Comparison of ENCODE assay signal across 10 cellular contexts in genomic region chr16:57893559-57894389, GRCh38.
DNase-seq lines count a peak whose midpoint lies in the region; ATAC-seq and TF ChIP-seq lines count a peak whose summit lies in the region.
"Had no signal": no experiment of that assay in that cellular context is flagged by ENCODE, and none has a peak within 500 bp of the region (broad histone marks: within the 10 kb centered on the region; RNA-seq: fewer than 3 reads in every experiment).

No MANE protein-coding gene starts in this region.

- no peaks in the 10 kb centered on the region for H4K20me1 ChIP-seq in H9 (ENCODE audit: control insufficient read depth, insufficient read depth, insufficient read length)

- no peak overlapping the region for H3K9ac ChIP-seq in mesenchymal stem cell (ENCODE audit: low read length)
- H3K9ac ChIP-seq in H9 (ENCODE audit: extremely low read depth, insufficient read length, low read length), result no peak overlapping the region

- H4K5ac ChIP-seq in H9 (ENCODE audit: insufficient read length, low read depth, low read length), result no peak overlapping the region

- DNase-seq in AG20443 (ENCODE audit: low spot score) (peak; percentile 64), MV-4-11 (lab: John Stamatoyannopoulos, UW) (peak; percentile 61), dermis blood vessel endothelial cell (peak; percentile 95), mesenchymal stem cell (peak; percentile 79), H9 (no peak), A673 (ENCODE audit: low spot score) (no peak), HUDEP-2 (lab: John Stamatoyannopoulos, UW; ENCODE audit: unreplicated experiment in 76 of 76) (no peak)
- DNase-seq: nephron progenitor cell, SHP77 had no signal

- H3K18ac ChIP-seq in mesenchymal stem cell (ENCODE audit: low read depth in 1 of 2, low read length in 2 of 2) (no peak overlapping the region), H9 (ENCODE audit: insufficient read length, low read depth, low read length) (no peak overlapping the region)

- H2BK20ac ChIP-seq in H9 (ENCODE audit: low read depth, low read length, poor library complexity, severe bottlenecking), result no peak overlapping the region

- no peak overlapping the region for H2AFZ ChIP-seq in mesenchymal stem cell (ENCODE audit: low read depth, low read length)
- H2AFZ ChIP-seq in H9 (ENCODE audit: low read length), result no peak overlapping the region

- H3K4me3 ChIP-seq in mesenchymal stem cell (ENCODE audit: insufficient read depth in 1 of 2, low read depth in 1 of 2, low read length in 2 of 2), result no peak overlapping the region
- H3K4me3 ChIP-seq in A673 (ENCODE audit: low read depth, low read length, poor library complexity, severe bottlenecking), result no peak overlapping the region

- no peaks in the 10 kb centered on the region for H3K9me3 ChIP-seq in mesenchymal stem cell (ENCODE audit: control insufficient read depth, low read length)
- no peaks in the 10 kb centered on the region for H3K9me3 ChIP-seq in H9 (ENCODE audit: control insufficient read depth, low read depth, low read length)
- no peaks in the 10 kb centered on the region for H3K9me3 ChIP-seq in A673 (ENCODE audit: low read depth, low read length, poor library complexity, severe bottlenecking)

- no peaks in the 10 kb centered on the region for H3K9me3 Mint-ChIP-seq in H9
- H3K9me3 Mint-ChIP-seq: nephron progenitor cell had no signal

- H3K4me2 ChIP-seq in mesenchymal stem cell (ENCODE audit: low read length, poor library complexity, severe bottlenecking) (no peak overlapping the region), H9 (ENCODE audit: insufficient read depth, insufficient read length, low read length) (no peak overlapping the region)

- H3K4me1 Mint-ChIP-seq in H9, result peaks cover 16 to 30% of the 10 kb centered on the region in 2 experiments

- H3K23me2 ChIP-seq in H9 (ENCODE audit: insufficient read length, low read depth, low read length, poor library complexity, severe bottlenecking), result no peaks in the 10 kb centered on the region

- H2BK12ac ChIP-seq in mesenchymal stem cell (ENCODE audit: low read length in 2 of 2), result no peak overlapping the region
- H2BK12ac ChIP-seq in H9 (ENCODE audit: insufficient read length, low read depth, low read length), result no peak overlapping the region

- CTCF ChIA-PET in A673 (lab: Charles Lee), result no interaction called here

- H3K27ac Mint-ChIP-seq in H9, result peak overlapping the region in 1 of 3 experiments; percentile 79; a peak in 1 of 7 replicates
- H3K27ac Mint-ChIP-seq: nephron progenitor cell had no signal

- TF ChIP-seq CTCF in H9 (conservative IDR thresholded peaks at IDR 0.05) (no peak), A673 (conservative IDR thresholded peaks at IDR 0.05; ENCODE audit: low read depth, low read length) (no peak)

- H3K27ac ChIP-seq in mesenchymal stem cell (ENCODE audit: low read length, poor library complexity, severe bottlenecking), result peak overlapping the region; percentile 70
- H3K27ac ChIP-seq in H9 (ENCODE audit: insufficient read length, low read depth, low read length), result no peak overlapping the region
- H3K27ac ChIP-seq in A673 (ENCODE audit: low read depth, low read length, poor library complexity, severe bottlenecking), result no peak overlapping the region

- intact Hi-C loops in A673 (cut with micrococcal nuclease; ENCODE audit: unreplicated experiment), result no loop called here

- no peaks in the 10 kb centered on the region; a peak in 1 of 7 replicates for H3K36me3 Mint-ChIP-seq in H9 (ENCODE audit: insufficient read depth in 1 of 3, low read depth in 3 of 3)

- H3K23ac ChIP-seq in mesenchymal stem cell (ENCODE audit: low read length in 2 of 2) (no peak overlapping the region), H9 (ENCODE audit: insufficient read length, low read depth, low read length) (no peak overlapping the region)

- WGBS in mesenchymal stem cell, result 75% methylated on average over 15 of the region's 17 CpGs
- WGBS in H9 (ENCODE audit: extremely low coverage, insufficient read length, low lambda C conversion rate), result no CpG with 5 or more reads among the region's 17 CpGs

- H2AK5ac ChIP-seq in mesenchymal stem cell (ENCODE audit: low read length, severe bottlenecking) (peak overlapping the region; percentile 76), H9 (ENCODE audit: insufficient read length, low read length) (no peak overlapping the region)

- no peak for ATAC-seq in HG02973 (IDR thresholded peaks at IDR 0.05; ENCODE audit: unreplicated experiment)

- POLR2A ChIA-PET in A673 (lab: Charles Lee; ENCODE audit: low non-redundant PET), result no interaction called here

- H3K14ac ChIP-seq in mesenchymal stem cell (ENCODE audit: low read length in 2 of 2), result no peak overlapping the region
- H3K14ac ChIP-seq in H9 (ENCODE audit: insufficient read depth, low read length), result no peak overlapping the region

- H2BK15ac ChIP-seq in mesenchymal stem cell (ENCODE audit: low read depth, poor library complexity, severe bottlenecking), result no peak overlapping the region
- no peak overlapping the region for H2BK15ac ChIP-seq in H9 (ENCODE audit: low read depth, low read length)

- no TSS peak for BruUV-seq in A673 (replicated peaks; lab: Mats Ljungman, UMichigan)

- H3K79me2 ChIP-seq in H9 (ENCODE audit: insufficient read depth, low read length), result no peaks in the 10 kb centered on the region

- no peaks in the 10 kb centered on the region for H3K36me3 ChIP-seq in mesenchymal stem cell (ENCODE audit: control insufficient read depth in 1 of 2, insufficient read depth in 2 of 2, low read depth in 1 of 2, low read length in 2 of 2)
- H3K36me3 ChIP-seq in A673 (ENCODE audit: insufficient read depth, low read length, poor library complexity, severe bottlenecking), result no peaks in the 10 kb centered on the region

- no peaks in the 10 kb centered on the region for H3K79me1 ChIP-seq in mesenchymal stem cell (replicated peaks; ENCODE audit: low read length, poor library complexity, severe bottlenecking)
- no peaks in the 10 kb centered on the region for H3K79me1 ChIP-seq in H9 (ENCODE audit: insufficient read depth, low read depth, low read length, poor library complexity, severe bottlenecking)

- H4K91ac ChIP-seq in mesenchymal stem cell (ENCODE audit: low read length), result no peak overlapping the region
- no peak overlapping the region for H4K91ac ChIP-seq in H9 (ENCODE audit: insufficient read length, low read depth, low read length)

- H3K27me3 ChIP-seq in mesenchymal stem cell (ENCODE audit: control insufficient read depth in 1 of 2, insufficient read depth in 1 of 2, low read length in 2 of 2) (peaks cover 0 to 32% of the 10 kb centered on the region in 2 experiments), H9 (ENCODE audit: insufficient read depth, low read length) (no peaks in the 10 kb centered on the region), A673 (replicated peaks; ENCODE audit: insufficient read depth, low read depth, low read length, poor library complexity) (no peaks in the 10 kb centered on the region)

- no peak overlapping the region for H3K4ac ChIP-seq in mesenchymal stem cell (ENCODE audit: low read depth in 1 of 2, low read length in 2 of 2)
- H3K4ac ChIP-seq in H9 (ENCODE audit: low read depth, low read length), result no peak overlapping the region

- no peak overlapping the region for H3K56ac ChIP-seq in H9 (ENCODE audit: insufficient read length, low read depth, low read length)

- no peak overlapping the region for H3T11ph ChIP-seq in H9 (ENCODE audit: low read length)

- peaks cover 30% of the 10 kb centered on the region for H3K4me1 ChIP-seq in mesenchymal stem cell (ENCODE audit: control insufficient read depth, insufficient read depth, low read depth, low read length)
- peaks cover 3% of the 10 kb centered on the region; the same call in 1 of the 2 replicates for H3K4me1 ChIP-seq in H9 (ENCODE audit: insufficient read depth, low read length)
- H3K4me1 ChIP-seq in A673 (ENCODE audit: insufficient read depth, low read length, poor library complexity, severe bottlenecking), result peaks cover 20% of the 10 kb centered on the region

- H2BK120ac ChIP-seq in mesenchymal stem cell (ENCODE audit: low read depth, low read length) (no peak overlapping the region), H9 (ENCODE audit: low read depth, low read length, poor library complexity, severe bottlenecking) (no peak overlapping the region)

- H4K8ac ChIP-seq in mesenchymal stem cell (ENCODE audit: low read length), result no peak overlapping the region
- H4K8ac ChIP-seq in H9 (replicated peaks; ENCODE audit: insufficient read length, low read depth, low read length), result no peak overlapping the region

- peaks cover 4% of the 10 kb centered on the region for H3K27me3 Mint-ChIP-seq in H9 (ENCODE audit: low read depth)

- H2BK5ac ChIP-seq in mesenchymal stem cell (ENCODE audit: low read depth, low read length, poor library complexity, severe bottlenecking), result no peak overlapping the region
- H2BK5ac ChIP-seq in H9 (ENCODE audit: insufficient read length, low read length), result no peak overlapping the region

- no peak overlapping the region for H3K4me3 Mint-ChIP-seq in H9
- H3K4me3 Mint-ChIP-seq: nephron progenitor cell had no signal

Comparison
In these comparisons a context has a peak if more than half of its experiments do, and no peak if none do; other contexts are left out.
1. DNase-seq: peak in AG20443 (single experiment), MV-4-11 (single experiment), dermis blood vessel endothelial cell (single experiment) and mesenchymal stem cell (single experiment); none in H9 (single experiment), A673 (single experiment) and HUDEP-2 (0 of 76).